1 cellular context compared by ENCODE assay signal in the genomic region with DNA sequence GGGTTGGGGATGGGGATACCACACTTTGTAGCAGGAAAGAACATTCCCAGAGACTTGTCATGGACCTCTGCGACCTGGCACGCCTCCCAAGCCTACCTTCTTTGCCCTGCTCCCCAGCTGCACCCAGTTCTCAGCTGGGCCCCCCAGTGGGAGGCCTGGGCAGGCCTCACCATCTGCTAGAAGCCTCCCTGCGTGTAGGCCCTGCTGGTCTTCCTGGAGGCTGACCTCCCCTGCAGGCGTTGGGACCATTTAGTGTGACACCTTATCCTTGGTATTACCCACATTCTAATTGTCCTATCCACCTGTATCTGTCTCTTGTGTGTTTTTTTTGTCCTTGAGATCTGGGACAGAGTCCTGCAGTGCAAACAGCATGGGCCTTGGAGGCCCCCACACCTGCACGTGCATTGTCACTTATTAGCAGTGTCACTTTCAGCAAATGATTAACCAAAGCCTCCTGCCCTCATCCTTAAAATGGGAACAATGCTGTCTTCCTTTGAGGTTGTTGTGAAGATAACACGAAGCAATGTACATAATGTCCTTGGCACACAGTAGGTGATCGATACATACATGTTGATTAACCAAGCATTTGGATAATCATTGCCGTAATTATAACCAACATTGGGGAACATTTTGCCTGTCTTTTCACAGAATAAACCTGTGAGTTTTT.
TF ChIP-seq lines count a peak whose summit lies in the region.

No MANE protein-coding gene starts in this region.

TF ChIP-seq in liver, 16 proteins besides CTCF, POLR2A, EP300 and RAD21 (continued from another document):
- no peak for TF ChIP-seq TAF1 (conservative IDR thresholded peaks at IDR 0.05)
- peak; percentile 43 for TF ChIP-seq NR2F2 (IDR thresholded peaks at IDR 0.05)
